2 cellular contexts compared by ENCODE assay signal in the genomic region with DNA sequence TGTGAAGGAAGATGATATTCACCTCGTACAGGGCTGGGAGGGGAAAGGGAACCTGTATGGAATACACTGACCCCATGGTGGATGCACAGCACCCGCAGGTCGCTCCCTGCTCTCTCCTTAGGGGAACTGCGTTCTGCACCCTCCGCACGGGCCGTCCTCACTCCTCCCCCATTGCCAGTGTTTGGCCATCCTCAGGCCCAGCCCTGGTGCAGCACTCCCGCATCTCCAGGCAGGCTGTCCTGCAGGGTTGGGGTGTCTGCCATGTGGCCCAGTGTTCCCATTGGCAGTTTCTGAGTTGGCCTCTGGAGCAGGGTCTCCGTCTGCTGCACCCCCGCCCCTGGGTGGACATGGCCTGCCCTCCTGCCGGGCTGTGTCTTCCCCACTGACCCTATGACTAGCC.
TF ChIP-seq lines count a peak whose summit lies in the region.

No MANE protein-coding gene starts in this region.

TF ChIP-seq in GM23338, 12 proteins besides CTCF, POLR2A, EP300 and RAD21 (continues in another document):
- TF ChIP-seq NANOG (IDR thresholded peaks at IDR 0.05; ENCODE audit: borderline replicate concordance) (no peak), POLR2AphosphoS5 (IDR thresholded peaks at IDR 0.05; ENCODE audit: low read depth) (no peak), CREB1 (CRISPR knock-in tag; IDR thresholded peaks at IDR 0.05; ENCODE audit: low read depth) (no peak), ZNF331 (CRISPR knock-in tag; IDR thresholded peaks at IDR 0.05; ENCODE audit: low read depth) (no peak), EZH2 (IDR thresholded peaks at IDR 0.05; ENCODE audit: low read depth, unreplicated experiment) (no peak), STAT1 (IDR thresholded peaks at IDR 0.05; ENCODE audit: unreplicated experiment) (no peak), ZNF114 (CRISPR knock-in tag; IDR thresholded peaks at IDR 0.05) (no peak)
- TF ChIP-seq, protein P1, sequence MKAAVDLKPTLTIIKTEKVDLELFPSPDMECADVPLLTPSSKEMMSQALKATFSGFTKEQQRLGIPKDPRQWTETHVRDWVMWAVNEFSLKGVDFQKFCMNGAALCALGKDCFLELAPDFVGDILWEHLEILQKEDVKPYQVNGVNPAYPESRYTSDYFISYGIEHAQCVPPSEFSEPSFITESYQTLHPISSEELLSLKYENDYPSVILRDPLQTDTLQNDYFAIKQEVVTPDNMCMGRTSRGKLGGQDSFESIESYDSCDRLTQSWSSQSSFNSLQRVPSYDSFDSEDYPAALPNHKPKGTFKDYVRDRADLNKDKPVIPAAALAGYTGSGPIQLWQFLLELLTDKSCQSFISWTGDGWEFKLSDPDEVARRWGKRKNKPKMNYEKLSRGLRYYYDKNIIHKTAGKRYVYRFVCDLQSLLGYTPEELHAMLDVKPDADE (IDR thresholded peaks at IDR 0.05), result no peak
- TF ChIP-seq, protein P2, sequence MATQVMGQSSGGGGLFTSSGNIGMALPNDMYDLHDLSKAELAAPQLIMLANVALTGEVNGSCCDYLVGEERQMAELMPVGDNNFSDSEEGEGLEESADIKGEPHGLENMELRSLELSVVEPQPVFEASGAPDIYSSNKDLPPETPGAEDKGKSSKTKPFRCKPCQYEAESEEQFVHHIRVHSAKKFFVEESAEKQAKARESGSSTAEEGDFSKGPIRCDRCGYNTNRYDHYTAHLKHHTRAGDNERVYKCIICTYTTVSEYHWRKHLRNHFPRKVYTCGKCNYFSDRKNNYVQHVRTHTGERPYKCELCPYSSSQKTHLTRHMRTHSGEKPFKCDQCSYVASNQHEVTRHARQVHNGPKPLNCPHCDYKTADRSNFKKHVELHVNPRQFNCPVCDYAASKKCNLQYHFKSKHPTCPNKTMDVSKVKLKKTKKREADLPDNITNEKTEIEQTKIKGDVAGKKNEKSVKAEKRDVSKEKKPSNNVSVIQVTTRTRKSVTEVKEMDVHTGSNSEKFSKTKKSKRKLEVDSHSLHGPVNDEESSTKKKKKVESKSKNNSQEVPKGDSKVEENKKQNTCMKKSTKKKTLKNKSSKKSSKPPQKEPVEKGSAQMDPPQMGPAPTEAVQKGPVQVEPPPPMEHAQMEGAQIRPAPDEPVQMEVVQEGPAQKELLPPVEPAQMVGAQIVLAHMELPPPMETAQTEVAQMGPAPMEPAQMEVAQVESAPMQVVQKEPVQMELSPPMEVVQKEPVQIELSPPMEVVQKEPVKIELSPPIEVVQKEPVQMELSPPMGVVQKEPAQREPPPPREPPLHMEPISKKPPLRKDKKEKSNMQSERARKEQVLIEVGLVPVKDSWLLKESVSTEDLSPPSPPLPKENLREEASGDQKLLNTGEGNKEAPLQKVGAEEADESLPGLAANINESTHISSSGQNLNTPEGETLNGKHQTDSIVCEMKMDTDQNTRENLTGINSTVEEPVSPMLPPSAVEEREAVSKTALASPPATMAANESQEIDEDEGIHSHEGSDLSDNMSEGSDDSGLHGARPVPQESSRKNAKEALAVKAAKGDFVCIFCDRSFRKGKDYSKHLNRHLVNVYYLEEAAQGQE (IDR thresholded peaks at IDR 0.05; ENCODE audit: unreplicated experiment), result no peak
- TF ChIP-seq, protein P3, sequence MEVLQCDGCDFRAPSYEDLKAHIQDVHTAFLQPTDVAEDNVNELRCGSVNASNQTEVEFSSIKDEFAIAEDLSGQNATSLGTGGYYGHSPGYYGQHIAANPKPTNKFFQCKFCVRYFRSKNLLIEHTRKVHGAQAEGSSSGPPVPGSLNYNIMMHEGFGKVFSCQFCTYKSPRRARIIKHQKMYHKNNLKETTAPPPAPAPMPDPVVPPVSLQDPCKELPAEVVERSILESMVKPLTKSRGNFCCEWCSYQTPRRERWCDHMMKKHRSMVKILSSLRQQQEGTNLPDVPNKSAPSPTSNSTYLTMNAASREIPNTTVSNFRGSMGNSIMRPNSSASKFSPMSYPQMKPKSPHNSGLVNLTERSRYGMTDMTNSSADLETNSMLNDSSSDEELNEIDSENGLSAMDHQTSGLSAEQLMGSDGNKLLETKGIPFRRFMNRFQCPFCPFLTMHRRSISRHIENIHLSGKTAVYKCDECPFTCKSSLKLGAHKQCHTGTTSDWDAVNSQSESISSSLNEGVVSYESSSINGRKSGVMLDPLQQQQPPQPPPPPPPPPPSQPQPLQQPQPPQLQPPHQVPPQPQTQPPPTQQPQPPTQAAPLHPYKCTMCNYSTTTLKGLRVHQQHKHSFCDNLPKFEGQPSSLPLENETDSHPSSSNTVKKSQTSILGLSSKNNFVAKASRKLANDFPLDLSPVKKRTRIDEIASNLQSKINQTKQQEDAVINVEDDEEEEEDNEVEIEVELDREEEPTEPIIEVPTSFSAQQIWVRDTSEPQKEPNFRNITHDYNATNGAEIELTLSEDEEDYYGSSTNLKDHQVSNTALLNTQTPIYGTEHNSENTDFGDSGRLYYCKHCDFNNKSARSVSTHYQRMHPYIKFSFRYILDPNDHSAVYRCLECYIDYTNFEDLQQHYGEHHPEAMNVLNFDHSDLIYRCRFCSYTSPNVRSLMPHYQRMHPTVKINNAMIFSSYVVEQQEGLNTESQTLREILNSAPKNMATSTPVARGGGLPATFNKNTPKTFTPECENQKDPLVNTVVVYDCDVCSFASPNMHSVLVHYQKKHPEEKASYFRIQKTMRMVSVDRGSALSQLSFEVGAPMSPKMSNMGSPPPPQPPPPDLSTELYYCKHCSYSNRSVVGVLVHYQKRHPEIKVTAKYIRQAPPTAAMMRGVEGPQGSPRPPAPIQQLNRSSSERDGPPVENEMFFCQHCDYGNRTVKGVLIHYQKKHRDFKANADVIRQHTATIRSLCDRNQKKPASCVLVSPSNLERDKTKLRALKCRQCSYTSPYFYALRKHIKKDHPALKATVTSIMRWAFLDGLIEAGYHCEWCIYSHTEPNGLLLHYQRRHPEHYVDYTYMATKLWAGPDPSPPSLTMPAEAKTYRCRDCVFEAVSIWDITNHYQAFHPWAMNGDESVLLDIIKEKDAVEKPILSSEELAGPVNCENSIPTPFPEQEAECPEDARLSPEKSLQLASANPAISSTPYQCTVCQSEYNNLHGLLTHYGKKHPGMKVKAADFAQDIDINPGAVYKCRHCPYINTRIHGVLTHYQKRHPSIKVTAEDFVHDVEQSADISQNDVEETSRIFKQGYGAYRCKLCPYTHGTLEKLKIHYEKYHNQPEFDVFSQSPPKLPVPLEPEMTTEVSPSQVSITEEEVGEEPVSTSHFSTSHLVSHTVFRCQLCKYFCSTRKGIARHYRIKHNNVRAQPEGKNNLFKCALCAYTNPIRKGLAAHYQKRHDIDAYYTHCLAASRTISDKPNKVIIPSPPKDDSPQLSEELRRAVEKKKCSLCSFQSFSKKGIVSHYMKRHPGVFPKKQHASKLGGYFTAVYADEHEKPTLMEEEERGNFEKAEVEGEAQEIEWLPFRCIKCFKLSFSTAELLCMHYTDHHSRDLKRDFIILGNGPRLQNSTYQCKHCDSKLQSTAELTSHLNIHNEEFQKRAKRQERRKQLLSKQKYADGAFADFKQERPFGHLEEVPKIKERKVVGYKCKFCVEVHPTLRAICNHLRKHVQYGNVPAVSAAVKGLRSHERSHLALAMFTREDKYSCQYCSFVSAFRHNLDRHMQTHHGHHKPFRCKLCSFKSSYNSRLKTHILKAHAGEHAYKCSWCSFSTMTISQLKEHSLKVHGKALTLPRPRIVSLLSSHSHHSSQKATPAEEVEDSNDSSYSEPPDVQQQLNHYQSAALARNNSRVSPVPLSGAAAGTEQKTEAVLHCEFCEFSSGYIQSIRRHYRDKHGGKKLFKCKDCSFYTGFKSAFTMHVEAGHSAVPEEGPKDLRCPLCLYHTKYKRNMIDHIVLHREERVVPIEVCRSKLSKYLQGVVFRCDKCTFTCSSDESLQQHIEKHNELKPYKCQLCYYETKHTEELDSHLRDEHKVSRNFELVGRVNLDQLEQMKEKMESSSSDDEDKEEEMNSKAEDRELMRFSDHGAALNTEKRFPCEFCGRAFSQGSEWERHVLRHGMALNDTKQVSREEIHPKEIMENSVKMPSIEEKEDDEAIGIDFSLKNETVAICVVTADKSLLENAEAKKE (CRISPR knock-in tag; IDR thresholded peaks at IDR 0.05), result no peak

TF ChIP-seq in H1, 55 proteins besides CTCF, POLR2A, EP300 and RAD21:
- TF ChIP-seq, protein P4, sequence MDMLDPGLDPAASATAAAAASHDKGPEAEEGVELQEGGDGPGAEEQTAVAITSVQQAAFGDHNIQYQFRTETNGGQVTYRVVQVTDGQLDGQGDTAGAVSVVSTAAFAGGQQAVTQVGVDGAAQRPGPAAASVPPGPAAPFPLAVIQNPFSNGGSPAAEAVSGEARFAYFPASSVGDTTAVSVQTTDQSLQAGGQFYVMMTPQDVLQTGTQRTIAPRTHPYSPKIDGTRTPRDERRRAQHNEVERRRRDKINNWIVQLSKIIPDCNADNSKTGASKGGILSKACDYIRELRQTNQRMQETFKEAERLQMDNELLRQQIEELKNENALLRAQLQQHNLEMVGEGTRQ (IDR thresholded peaks at IDR 0.05; ENCODE audit: low read length), result no peak
- TF ChIP-seq KDM1A (IDR thresholded peaks at IDR 0.05; ENCODE audit: borderline replicate concordance, low read length) (no peak), GTF2F1 (IDR thresholded peaks at IDR 0.05; ENCODE audit: borderline replicate concordance, low read depth, low read length) (no peak), EGR1 (IDR thresholded peaks at IDR 0.05; ENCODE audit: borderline replicate concordance, low read depth, low read length) (no peak), RXRA (IDR thresholded peaks at IDR 0.05; ENCODE audit: insufficient read depth, low read depth, low read length) (no peak), CREB1 (IDR thresholded peaks at IDR 0.05) (no peak), BACH1 (IDR thresholded peaks at IDR 0.05; ENCODE audit: low read length) (no peak), NANOG (IDR thresholded peaks at IDR 0.05; ENCODE audit: insufficient read depth, low read depth, low read length, poor library complexity, severe bottlenecking) (no peak)
- TF ChIP-seq, protein P5, sequence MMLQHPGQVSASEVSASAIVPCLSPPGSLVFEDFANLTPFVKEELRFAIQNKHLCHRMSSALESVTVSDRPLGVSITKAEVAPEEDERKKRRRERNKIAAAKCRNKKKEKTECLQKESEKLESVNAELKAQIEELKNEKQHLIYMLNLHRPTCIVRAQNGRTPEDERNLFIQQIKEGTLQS (IDR thresholded peaks at IDR 0.05; ENCODE audit: insufficient read depth, low read depth, low read length), result no peak
